Comparison of ENCODE assay signal across 16 cellular contexts in genomic region chr19:36120092-36120983, GRCh38. TPM values are rescaled to one million over a fixed set of nuclear protein-coding genes. Genes with fewer than 3 reads are reported as not detected.
DNase-seq lines count a peak whose midpoint lies in the region; ATAC-seq and TF ChIP-seq lines count a peak whose summit lies in the region.
"Had no signal": no experiment of that assay in that cellular context is flagged by ENCODE, and none has a peak within 500 bp of the region (broad histone marks: within the 10 kb centered on the region; RNA-seq: fewer than 3 reads in every experiment).

No MANE protein-coding gene starts in this region.

- peak overlapping the region; percentile 31 for H3K27ac Mint-ChIP-seq in T-helper 1 cell treated with Interleukin-12 subunit alpha and Interleukin-12 subunit beta and Interleukin-4 antibody, amounts not matched to agents 30 μg/mL and 1 μg/mL, for 36 hours
- peak overlapping the region; percentile 46 for H3K27ac Mint-ChIP-seq in activated T-helper 2 cell treated with anti-CD3 and anti-CD28 coated beads, Interferon-gamma antibody, Interleukin-2, Interleukin-4, amounts not matched to agents 10 μg/mL and 5 μg/mL and 100 μg/mL, durations not matched to agents 14 hours and 24 hours and 36 hours
- peak overlapping the region; percentile 62 for H3K27ac Mint-ChIP-seq in osteocyte (ENCODE audit: unreplicated experiment)
- no peak overlapping the region for H3K27ac Mint-ChIP-seq in HFFc6
- H3K27ac Mint-ChIP-seq: activated naive CD8-positive, alpha-beta T cell had no signal

- H3K4me1 Mint-ChIP-seq in T-helper 1 cell treated with Interleukin-12 subunit alpha and Interleukin-12 subunit beta and Interleukin-4 antibody, amounts not matched to agents 30 μg/mL and 1 μg/mL, for 36 hours (ENCODE audit: low read depth): peaks cover 13% of the 10 kb centered on the region
- peaks cover 15% of the 10 kb centered on the region for H3K4me1 Mint-ChIP-seq in activated T-helper 2 cell treated with anti-CD3 and anti-CD28 coated beads, Interferon-gamma antibody, Interleukin-2, Interleukin-4, amounts not matched to agents 10 μg/mL and 5 μg/mL and 100 μg/mL, durations not matched to agents 14 hours and 24 hours and 36 hours (ENCODE audit: low read depth)
- H3K4me1 Mint-ChIP-seq in osteocyte (ENCODE audit: unreplicated experiment): peaks cover 16% of the 10 kb centered on the region
- peaks cover 30% of the 10 kb centered on the region for H3K4me1 Mint-ChIP-seq in HFFc6 (ENCODE audit: low read depth)

- H3K9me3 Mint-ChIP-seq in T-helper 1 cell treated with Interleukin-12 subunit alpha and Interleukin-12 subunit beta and Interleukin-4 antibody, amounts not matched to agents 30 μg/mL and 1 μg/mL, for 36 hours: no peaks in the 10 kb centered on the region
- no peaks in the 10 kb centered on the region for H3K9me3 Mint-ChIP-seq in activated T-helper 2 cell treated with anti-CD3 and anti-CD28 coated beads, Interferon-gamma antibody, Interleukin-2, Interleukin-4, amounts not matched to agents 10 μg/mL and 5 μg/mL and 100 μg/mL, durations not matched to agents 14 hours and 24 hours and 36 hours
- no peaks in the 10 kb centered on the region for H3K9me3 Mint-ChIP-seq in osteocyte (ENCODE audit: unreplicated experiment)
- H3K9me3 Mint-ChIP-seq in HFFc6: no peaks in the 10 kb centered on the region

- no peak for ATAC-seq in left cardiac atrium

- H3K27me3 Mint-ChIP-seq in T-helper 1 cell treated with Interleukin-12 subunit alpha and Interleukin-12 subunit beta and Interleukin-4 antibody, amounts not matched to agents 30 μg/mL and 1 μg/mL, for 36 hours (ENCODE audit: low read depth): no peaks in the 10 kb centered on the region
- no peaks in the 10 kb centered on the region for H3K27me3 Mint-ChIP-seq in activated T-helper 2 cell treated with anti-CD3 and anti-CD28 coated beads, Interferon-gamma antibody, Interleukin-2, Interleukin-4, amounts not matched to agents 10 μg/mL and 5 μg/mL and 100 μg/mL, durations not matched to agents 14 hours and 24 hours and 36 hours (ENCODE audit: low read depth)
- H3K27me3 Mint-ChIP-seq in osteocyte (ENCODE audit: unreplicated experiment) (no peaks in the 10 kb centered on the region), HFFc6 (ENCODE audit: insufficient read depth) (no peaks in the 10 kb centered on the region; the same call in 1 of the 2 replicates)
- H3K27me3 Mint-ChIP-seq: activated naive CD8-positive, alpha-beta T cell had no signal

- H3K4me3 Mint-ChIP-seq in T-helper 1 cell treated with Interleukin-12 subunit alpha and Interleukin-12 subunit beta and Interleukin-4 antibody, amounts not matched to agents 30 μg/mL and 1 μg/mL, for 36 hours: no peak overlapping the region
- no peak overlapping the region for H3K4me3 Mint-ChIP-seq in activated T-helper 2 cell treated with anti-CD3 and anti-CD28 coated beads, Interferon-gamma antibody, Interleukin-2, Interleukin-4, amounts not matched to agents 10 μg/mL and 5 μg/mL and 100 μg/mL, durations not matched to agents 14 hours and 24 hours and 36 hours (ENCODE audit: low read depth)
- no peak overlapping the region for H3K4me3 Mint-ChIP-seq in osteocyte (ENCODE audit: unreplicated experiment)
- no peak overlapping the region for H3K4me3 Mint-ChIP-seq in HFFc6
- H3K4me3 Mint-ChIP-seq: activated naive CD8-positive, alpha-beta T cell had no signal

- H3K36me3 Mint-ChIP-seq in T-helper 1 cell treated with Interleukin-12 subunit alpha and Interleukin-12 subunit beta and Interleukin-4 antibody, amounts not matched to agents 30 μg/mL and 1 μg/mL, for 36 hours (ENCODE audit: low read depth): peaks cover 28% of the 10 kb centered on the region
- peaks cover 56% of the 10 kb centered on the region for H3K36me3 Mint-ChIP-seq in activated T-helper 2 cell treated with anti-CD3 and anti-CD28 coated beads, Interferon-gamma antibody, Interleukin-2, Interleukin-4, amounts not matched to agents 10 μg/mL and 5 μg/mL and 100 μg/mL, durations not matched to agents 14 hours and 24 hours and 36 hours (ENCODE audit: low read depth)
- peaks cover 17% of the 10 kb centered on the region for H3K36me3 Mint-ChIP-seq in osteocyte (ENCODE audit: unreplicated experiment)
- H3K36me3 Mint-ChIP-seq in HFFc6 (ENCODE audit: low read depth): peaks cover 32% of the 10 kb centered on the region

- DNase-seq in T-helper 1 cell (no peak), HuH-7.5 (ENCODE audit: low spot score) (peak; percentile 46), osteocyte (ENCODE audit: extremely low spot score, unreplicated experiment) (no peak), T-helper 9 cell (no peak), HFFc6 (no peak), left cardiac atrium (no peak)
- DNase-seq in activated T-helper 2 cell treated with anti-CD3 and anti-CD28 coated beads, Interferon-gamma antibody, Interleukin-2, Interleukin-4, amounts not matched to agents 10 μg/mL and 5 μg/mL and 100 μg/mL, durations not matched to agents 14 hours and 24 hours and 36 hours (ENCODE audit: low spot score): no peak
- DNase-seq: effector CD8-positive, alpha-beta T cell; left ventricle myocardium inferior; NCI-H446 treated with DMSO at 0.1 percent for 48 hours had no signal

- TF ChIP-seq CTCF in osteocyte (IDR thresholded peaks at IDR 0.05): no peak
- TF ChIP-seq CTCF in HFFc6 (IDR thresholded peaks at IDR 0.05): no peak

- intact Hi-C loops in activated T-helper 2 cell treated with anti-CD3 and anti-CD28 coated beads, Interferon-gamma antibody, Interleukin-2, Interleukin-4, amounts not matched to agents 10 μg/mL and 5 μg/mL and 100 μg/mL, durations not matched to agents 14 hours and 24 hours and 36 hours (cut with micrococcal nuclease): no loop called here
- intact Hi-C loops in left cardiac atrium (cut with DNase I): no loop called here

RNA-seq across cellular contexts. Expression of gene TBCB, which starts 5.1 kb away (rescaled TPM):
- total RNA-seq in activated T-helper 2 cell treated with anti-CD3 and anti-CD28 coated beads, Interferon-gamma antibody, Interleukin-2, Interleukin-4, amounts not matched to agents 10 μg/mL and 5 μg/mL and 100 μg/mL, durations not matched to agents 14 hours and 24 hours and 36 hours: 143 and 147 TPM in 2 replicates
- total RNA-seq in osteocyte: 172 and 177 TPM in 2 replicates
- total RNA-seq in HFFc6 (2021; fragmentation: NEBNext Ultra II Directional; extraction: Animal tissue kit (Norgen Biotek cat#: 25700)): 100 to 1,000 TPM; 229 to 266 (median 243) TPM
- total RNA-seq in left cardiac atrium: 10 to 100 TPM; 81.2 to 85.0 TPM

RNA-seq across cellular contexts. Expression of gene POLR2I, which starts 5.7 kb away (rescaled TPM):
- 68.9 and 75.3 TPM in 2 replicates for total RNA-seq in activated T-helper 2 cell treated with anti-CD3 and anti-CD28 coated beads, Interferon-gamma antibody, Interleukin-2, Interleukin-4, amounts not matched to agents 10 μg/mL and 5 μg/mL and 100 μg/mL, durations not matched to agents 14 hours and 24 hours and 36 hours
- 61.8 and 62.2 TPM in 2 replicates for total RNA-seq in osteocyte
- 10 to 100 TPM; 64.1 to 75.1 (median 69.2) TPM for total RNA-seq in HFFc6 (2021; fragmentation: NEBNext Ultra II Directional; extraction: Animal tissue kit (Norgen Biotek cat#: 25700))
- 100 to 1,000 TPM in 1 of 2 donors, 10 to 100 TPM in 1; 92.6 to 104 TPM for total RNA-seq in left cardiac atrium

RNA-seq across cellular contexts. Expression of gene OVOL3, which starts 9.4 kb away (rescaled TPM):
- total RNA-seq in activated T-helper 2 cell treated with anti-CD3 and anti-CD28 coated beads, Interferon-gamma antibody, Interleukin-2, Interleukin-4, amounts not matched to agents 10 μg/mL and 5 μg/mL and 100 μg/mL, durations not matched to agents 14 hours and 24 hours and 36 hours: not detected in 2 replicates
- total RNA-seq in osteocyte (not detected in 2 replicates), left cardiac atrium (not detected)
- total RNA-seq in HFFc6 (2021; fragmentation: NEBNext Ultra II Directional; extraction: Animal tissue kit (Norgen Biotek cat#: 25700)): not detected
- total RNA-seq: left ventricle myocardium inferior, renal cortical epithelial cell, SK-MEL-5, thoracic aorta had no signal

RNA-seq across cellular contexts. Expression of gene CAPNS1, which starts 19.5 kb away (rescaled TPM):
- total RNA-seq in activated T-helper 2 cell treated with anti-CD3 and anti-CD28 coated beads, Interferon-gamma antibody, Interleukin-2, Interleukin-4, amounts not matched to agents 10 μg/mL and 5 μg/mL and 100 μg/mL, durations not matched to agents 14 hours and 24 hours and 36 hours: 424 and 431 TPM in 2 replicates
- total RNA-seq in osteocyte: 789 and 808 TPM in 2 replicates
- total RNA-seq in HFFc6 (2021; fragmentation: NEBNext Ultra II Directional; extraction: Animal tissue kit (Norgen Biotek cat#: 25700)): 1,000 to 10,000 TPM; 1,039 to 1,309 (median 1,209) TPM
- 100 to 1,000 TPM; 614 TPM for total RNA-seq in left cardiac atrium

RNA-seq across cellular contexts. Expression of gene COX7A1, which starts 31.9 kb away (rescaled TPM):
- total RNA-seq in activated T-helper 2 cell treated with anti-CD3 and anti-CD28 coated beads, Interferon-gamma antibody, Interleukin-2, Interleukin-4, amounts not matched to agents 10 μg/mL and 5 μg/mL and 100 μg/mL, durations not matched to agents 14 hours and 24 hours and 36 hours: not detected in 2 replicates
- total RNA-seq in osteocyte: not detected in 2 replicates
- 100 to 1,000 TPM in 2 of 6 experiments, 10 to 100 TPM in 4; 59.8 to 139 (median 85.5) TPM for total RNA-seq in HFFc6 (2021; fragmentation: NEBNext Ultra II Directional; extraction: Animal tissue kit (Norgen Biotek cat#: 25700))
- 1,000 to 10,000 TPM; 1,384 to 1,769 TPM for total RNA-seq in left cardiac atrium
- total RNA-seq: A673, SK-MEL-5 had no signal
